ENCODE assay signal across 27 cellular contexts in the genomic region with DNA sequence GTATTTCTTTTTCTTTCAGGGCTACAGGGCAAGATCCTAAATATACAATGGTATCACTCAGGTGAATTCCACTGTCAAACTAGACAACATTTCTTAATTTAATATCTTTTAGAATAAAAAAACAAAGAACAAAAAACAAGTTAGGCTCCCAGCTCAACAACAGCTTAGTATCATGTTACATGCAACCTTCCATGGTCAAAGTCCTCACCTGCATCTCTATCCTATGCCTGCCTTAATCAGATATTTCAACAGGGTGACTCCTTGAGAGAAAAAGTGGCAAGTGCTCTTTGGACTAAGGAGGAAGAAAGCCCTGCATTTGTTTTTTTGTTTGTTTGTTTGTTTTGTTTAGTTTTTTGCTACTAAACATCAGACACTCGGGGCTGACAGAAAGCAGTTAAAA. TPM values are rescaled to one million over a fixed set of nuclear protein-coding genes. Genes with fewer than 3 reads are reported as not detected.
DNase-seq lines count a peak whose midpoint lies in the region; ATAC-seq and TF ChIP-seq lines count a peak whose summit lies in the region.
"Had no signal": no experiment of that assay in that cellular context is flagged by ENCODE, and none has a peak within 500 bp of the region (broad histone marks: within the 10 kb centered on the region; RNA-seq: fewer than 3 reads in every experiment).

No MANE protein-coding gene starts in this region.

- H3K27me3 Mint-ChIP-seq in immature natural killer cell (ENCODE audit: low read depth in 3 of 3), result peaks cover 0 to 4% (median 3%) of the 10 kb centered on the region in 3 donors
- no peaks in the 10 kb centered on the region for H3K27me3 Mint-ChIP-seq in stimulated activated memory B cell treated with anti-CD40 and anti-IgM and Interleukin-4, amounts not matched to agents 10 μg/mL and 1 μg/mL and 100 μg/mL, for 72 hours
- no peaks in the 10 kb centered on the region for H3K27me3 Mint-ChIP-seq in neural progenitor cell (ENCODE audit: insufficient read depth, low read depth)
- H3K27me3 Mint-ChIP-seq: activated naive CD4-positive, alpha-beta T cell treated with anti-CD3 and anti-CD28 coated beads, Interleukin-2, amount 10 ng/mL, durations not matched to agents 7 days and 5 days; CD8-positive, alpha-beta memory T cell had no signal

- CTCF ChIA-PET in OCI-LY7 (lab: Charles Lee; ENCODE audit: unreplicated experiment), result interaction anchor here (1.4 kb wide), 1 partner anchor 51 kb away, joined by 4 read pairs; no protein-coding TSS in a partner anchor

- H3K36me3 ChIP-seq in OCI-LY7 (ENCODE audit: insufficient read depth, low read length), result peaks cover 17% of the 10 kb centered on the region
- peaks cover 16% of the 10 kb centered on the region for H3K36me3 ChIP-seq in neural progenitor cell
- peaks cover 3 to 72% (median 11%) of the 10 kb centered on the region in 4 donors for H3K36me3 ChIP-seq in sigmoid colon
- H3K36me3 ChIP-seq: ovary, uterus had no signal

- H3K27ac ChIP-seq in OCI-LY7 (ENCODE audit: low read depth, low read length, poor library complexity, severe bottlenecking) (peak overlapping the region; percentile 63), neural progenitor cell (no peak overlapping the region), sigmoid colon (no peak overlapping the region)
- H3K27ac ChIP-seq: brain microvascular endothelial cell, KMS-11, lower lobe of right lung, ovary, right atrium auricular region, thoracic aorta, uterus had no signal

- H3K9ac ChIP-seq in neural progenitor cell, result no peak overlapping the region
- H3K9ac ChIP-seq: KMS-11 had no signal

- peak overlapping the region in 4 of 6 donors; percentile 11 to 48 (median 36) for H3K27ac Mint-ChIP-seq in immature natural killer cell
- H3K27ac Mint-ChIP-seq in stimulated activated memory B cell treated with anti-CD40 and anti-IgM and Interleukin-4, amounts not matched to agents 10 μg/mL and 1 μg/mL and 100 μg/mL, for 72 hours, result peak overlapping the region; percentile 97
- no peak overlapping the region for H3K27ac Mint-ChIP-seq in neural progenitor cell
- H3K27ac Mint-ChIP-seq: activated naive CD4-positive, alpha-beta T cell treated with anti-CD3 and anti-CD28 coated beads, Interleukin-2, amount 10 ng/mL, durations not matched to agents 7 days and 5 days; activated T-cell treated with anti-CD3 and anti-CD28 coated beads, Interleukin-2, amount 50 U/mL, for 72 hours had no signal

- intact Hi-C loops in OCI-LY7 (cut with micrococcal nuclease; ENCODE audit: unreplicated experiment) (loop anchor here (2.0 to 5.0 kb wide), 2 partner anchors 50 to 62 kb away; partner anchors contain the start of genes MRPL44 and WDFY1), sigmoid colon (cut with DNase I) (no loop called here)

- H3K4me1 Mint-ChIP-seq in immature natural killer cell, result peaks cover 12 to 26% of the 10 kb centered on the region in 2 donors
- H3K4me1 Mint-ChIP-seq in stimulated activated memory B cell treated with anti-CD40 and anti-IgM and Interleukin-4, amounts not matched to agents 10 μg/mL and 1 μg/mL and 100 μg/mL, for 72 hours, result peaks cover 77% of the 10 kb centered on the region
- peaks cover 4% of the 10 kb centered on the region for H3K4me1 Mint-ChIP-seq in neural progenitor cell

- H3K4me3 ChIP-seq in OCI-LY7 (ENCODE audit: low read depth, low read length, poor library complexity, severe bottlenecking), result peak overlapping the region; percentile 56
- H3K4me3 ChIP-seq in neural progenitor cell, result no peak overlapping the region
- H3K4me3 ChIP-seq in sigmoid colon, result no peak overlapping the region
- H3K4me3 ChIP-seq: lower lobe of right lung, ovary, right atrium auricular region, thoracic aorta, uterus had no signal

- POLR2A ChIA-PET in OCI-LY7 (lab: Charles Lee), result interaction anchor here (0.5 to 2.1 kb wide), 14 partner anchors 23 to 1353 kb away, joined by 3 to 7 read pairs (median 4); no protein-coding TSS in a partner anchor

- DNase-seq in NCI-H2107 treated with DMSO at 0.1 percent for 48 hours (lab: John Stamatoyannopoulos, UW; ENCODE audit: unreplicated experiment), result peak; percentile 24
- no peak for DNase-seq in NCI-H2107 (lab: John Stamatoyannopoulos, UW)
- DNase-seq in OCI-LY7 (ENCODE audit: low spot score), result peak; percentile 13
- no peak for DNase-seq in immature natural killer cell
- DNase-seq in neural progenitor cell (ENCODE audit: low spot score), result no peak
- no peak for DNase-seq in sigmoid colon
- DNase-seq: activated CD4-positive, alpha-beta T cell treated with anti-CD3 and anti-CD28 coated beads, Interleukin-2, amount 50 U/mL, for 4 hours; activated naive CD4-positive, alpha-beta T cell treated with anti-CD3 and anti-CD28 coated beads, Interleukin-2, amount 10 ng/mL, durations not matched to agents 7 days and 5 days; CD8-positive, alpha-beta memory T cell; DMS 273 treated with DMSO at 0.1 percent for 48 hours; glutamatergic neuron; lower lobe of right lung; MM.1S; NCI-H1417; NCI-H2081 treated with DMSO at 0.1 percent for 48 hours; NCI-H510A; nephron progenitor cell; ovary; stimulated activated naive CD4-positive, alpha-beta T cell treated with Interleukin-2 at 50 U/mL for 16 hours; uterus had no signal

- TF ChIP-seq CTCF in OCI-LY7 (conservative IDR thresholded peaks at IDR 0.05; ENCODE audit: low read length) (no peak), neural progenitor cell (IDR thresholded peaks at IDR 0.05) (no peak), sigmoid colon (IDR thresholded peaks at IDR 0.05) (no peak)

- 68 to 86% methylated on average over 1 of the region's 1 CpG for WGBS in sigmoid colon, 2 donors

- H3K4me3 Mint-ChIP-seq in immature natural killer cell (no peak overlapping the region), neural progenitor cell (no peak overlapping the region)
- H3K4me3 Mint-ChIP-seq in stimulated activated memory B cell treated with anti-CD40 and anti-IgM and Interleukin-4, amounts not matched to agents 10 μg/mL and 1 μg/mL and 100 μg/mL, for 72 hours, result peak overlapping the region; percentile 63
- H3K4me3 Mint-ChIP-seq: activated naive CD4-positive, alpha-beta T cell treated with anti-CD3 and anti-CD28 coated beads, Interleukin-2, amount 10 ng/mL, durations not matched to agents 7 days and 5 days; activated T-cell treated with anti-CD3 and anti-CD28 coated beads, Interleukin-2, amount 50 U/mL, for 72 hours; CD8-positive, alpha-beta memory T cell; nephron progenitor cell had no signal

- H3K9me3 Mint-ChIP-seq in immature natural killer cell (no peaks in the 10 kb centered on the region), neural progenitor cell (no peaks in the 10 kb centered on the region)
- no peaks in the 10 kb centered on the region for H3K9me3 Mint-ChIP-seq in stimulated activated memory B cell treated with anti-CD40 and anti-IgM and Interleukin-4, amounts not matched to agents 10 μg/mL and 1 μg/mL and 100 μg/mL, for 72 hours
- H3K9me3 Mint-ChIP-seq: activated naive CD4-positive, alpha-beta T cell treated with anti-CD3 and anti-CD28 coated beads, Interleukin-2, amount 10 ng/mL, durations not matched to agents 7 days and 5 days; CD8-positive, alpha-beta memory T cell; nephron progenitor cell had no signal

- peaks cover 18 to 50% (median 19%) of the 10 kb centered on the region in 3 donors for H3K36me3 Mint-ChIP-seq in immature natural killer cell
- peaks cover 25% of the 10 kb centered on the region for H3K36me3 Mint-ChIP-seq in stimulated activated memory B cell treated with anti-CD40 and anti-IgM and Interleukin-4, amounts not matched to agents 10 μg/mL and 1 μg/mL and 100 μg/mL, for 72 hours
- H3K36me3 Mint-ChIP-seq in neural progenitor cell, result peaks cover 25% of the 10 kb centered on the region

- H2AFZ ChIP-seq in OCI-LY7 (ENCODE audit: low read length), result peak overlapping the region; percentile 53; the same call in 1 of the 2 replicates
- no peak overlapping the region for H2AFZ ChIP-seq in neural progenitor cell (replicated peaks)

- no TSS peak for BruUV-seq in OCI-LY7 (replicated peaks; lab: Mats Ljungman, UMichigan)

- H3K27me3 ChIP-seq in neural progenitor cell (no peaks in the 10 kb centered on the region), sigmoid colon (no peaks in the 10 kb centered on the region)
- H3K27me3 ChIP-seq: brain microvascular endothelial cell, ovary, right atrium auricular region, uterus had no signal

- TF ChIP-seq POLR2A in sigmoid colon (IDR thresholded peaks at IDR 0.05), result no peak

- H3K79me2 ChIP-seq in OCI-LY7 (ENCODE audit: insufficient read depth, low read depth, low read length) (no peaks in the 10 kb centered on the region), neural progenitor cell (ENCODE audit: low read depth) (no peaks in the 10 kb centered on the region)

- H4K20me1 ChIP-seq in OCI-LY7 (ENCODE audit: insufficient read depth, low read length) (no peaks in the 10 kb centered on the region), neural progenitor cell (ENCODE audit: low read depth) (peaks cover 3% of the 10 kb centered on the region)

- no peak for TF ChIP-seq EP300 in sigmoid colon (IDR thresholded peaks at IDR 0.05)

- H3K4me1 ChIP-seq in OCI-LY7 (ENCODE audit: insufficient read depth, low read length, poor library complexity, severe bottlenecking), result peaks cover 66% of the 10 kb centered on the region
- no peaks in the 10 kb centered on the region for H3K4me1 ChIP-seq in neural progenitor cell
- no peaks in the 10 kb centered on the region for H3K4me1 ChIP-seq in sigmoid colon
- H3K4me1 ChIP-seq: lower lobe of right lung, right atrium auricular region, uterus had no signal

- no peak for ATAC-seq in stimulated activated memory B cell treated with anti-CD40 and anti-IgM and Interleukin-4, amounts not matched to agents 10 μg/mL and 1 μg/mL and 100 μg/mL, for 72 hours
- ATAC-seq in HG03354 (IDR thresholded peaks at IDR 0.05; ENCODE audit: poor library complexity, severe bottlenecking, unreplicated experiment), result no peak
- ATAC-seq: lower lobe of right lung had no signal

- H3K4me2 ChIP-seq in OCI-LY7 (ENCODE audit: low read length) (peak overlapping the region; percentile 82), neural progenitor cell (no peak overlapping the region)
- H3K4me2 ChIP-seq: KMS-11 had no signal

- no peaks in the 10 kb centered on the region for H3K9me2 ChIP-seq in OCI-LY7 (ENCODE audit: insufficient read depth, low read length)

- no peaks in the 10 kb centered on the region for H3K9me3 ChIP-seq in OCI-LY7 (ENCODE audit: low read length)
- no peaks in the 10 kb centered on the region for H3K9me3 ChIP-seq in neural progenitor cell (ENCODE audit: low read depth)
- no peaks in the 10 kb centered on the region for H3K9me3 ChIP-seq in sigmoid colon
- H3K9me3 ChIP-seq: lower lobe of right lung, ovary, right atrium auricular region, thoracic aorta, uterus had no signal

- H3F3A ChIP-seq in neural progenitor cell (ENCODE audit: low read depth), result no peaks in the 10 kb centered on the region

RNA-seq across cellular contexts. Expression of gene WDFY1, which starts 50.2 kb away (rescaled TPM):
- 45.3 and 46.6 TPM in 2 replicates for total RNA-seq in OCI-LY7 (2014; rRNA removed; shearing (Covaris generic))
- total RNA-seq in OCI-LY7 (2022) (33.3 and 38.6 TPM in 2 replicates), neural progenitor cell (ENCODE audit: low replicate concordance) (119 and 177 TPM in 2 replicates), sigmoid colon (10 to 100 TPM; 21.6 to 31.1 (median 23.5) TPM)
- polyA plus RNA-seq in immature natural killer cell (10 to 100 TPM; 39.3 to 58.8 (median 51.0) TPM), sigmoid colon (10 to 100 TPM; 17.4 to 36.1 (median 32.0) TPM)

RNA-seq across cellular contexts. Expression of gene AP1S3, which starts 57.6 kb away (rescaled TPM):
- 7.0 and 11.2 TPM in 2 replicates for total RNA-seq in OCI-LY7 (2014; rRNA removed; shearing (Covaris generic))
- 32.1 and 42.6 TPM in 2 replicates for total RNA-seq in OCI-LY7 (2022)
- 1 to 10 TPM in 2 of 3 donors, not detected in 1; 1.8 to 4.2 TPM for polyA plus RNA-seq in immature natural killer cell
- total RNA-seq in neural progenitor cell (ENCODE audit: low replicate concordance), result 4.9 and 5.1 TPM in 2 replicates
- under 1 TPM in 2 of 4 donors, not detected in 2; 0.14 to 0.99 TPM for total RNA-seq in sigmoid colon
- polyA plus RNA-seq in sigmoid colon, result 1 to 10 TPM; 3.0 to 7.2 (median 4.0) TPM

Comparison
In these comparisons a context has a peak if more than half of its experiments do, and no peak if none do; other contexts are left out.
1. DNase-seq: peak in NCI-H2107 treated with DMSO at 0.1 percent for 48 hours (single experiment) and OCI-LY7 (single experiment); none in NCI-H2107 (single experiment), immature natural killer cell (0 of 3), neural progenitor cell (single experiment) and sigmoid colon (single experiment).